In genomic region chr11:2580061-2580421, GRCh38 we compare ENCODE assay signal across 2 cellular contexts.
TF ChIP-seq lines count a peak whose summit lies in the region.

No MANE protein-coding gene starts in this region.

TF ChIP-seq in SK-N-SH, 30 proteins besides CTCF, POLR2A, EP300 and RAD21:
- TF ChIP-seq MAX (IDR thresholded peaks at IDR 0.05; ENCODE audit: low read depth) (no peak), ZBTB33 (IDR thresholded peaks at IDR 0.05; ENCODE audit: borderline replicate concordance, low read depth) (no peak), TCF12 (IDR thresholded peaks at IDR 0.05) (no peak), JUND (IDR thresholded peaks at IDR 0.05) (no peak), FOXM1 (IDR thresholded peaks at IDR 0.05; ENCODE audit: low read depth) (no peak), RXRA (IDR thresholded peaks at IDR 0.05; ENCODE audit: borderline replicate concordance, low read depth) (no peak), USF2 (IDR thresholded peaks at IDR 0.05; ENCODE audit: borderline replicate concordance, low read depth, low read length) (no peak), MXI1 (IDR thresholded peaks at IDR 0.05; ENCODE audit: low read depth, low read length) (no peak), POLR2AphosphoS5 (IDR thresholded peaks at IDR 0.05; ENCODE audit: low read depth, low read length) (no peak), GATA2 (CRISPR knock-in tag; IDR thresholded peaks at IDR 0.05) (no peak), IRF3 (IDR thresholded peaks at IDR 0.05; ENCODE audit: low read depth, low read length) (no peak), FOSL2 (IDR thresholded peaks at IDR 0.05; ENCODE audit: borderline replicate concordance, low read depth) (no peak), YY1 (IDR thresholded peaks at IDR 0.05; ENCODE audit: low read depth) (no peak), MEF2A (IDR thresholded peaks at IDR 0.05; ENCODE audit: borderline replicate concordance, low read depth) (no peak), ELF1 (IDR thresholded peaks at IDR 0.05) (no peak), TEAD4 (IDR thresholded peaks at IDR 0.05; ENCODE audit: borderline replicate concordance, insufficient read depth) (no peak), TAF1 (IDR thresholded peaks at IDR 0.05; ENCODE audit: borderline replicate concordance, low read depth, low read length) (no peak), EZH2phosphoT487 (IDR thresholded peaks at IDR 0.05; ENCODE audit: borderline replicate concordance, low read depth) (no peak), NRF1 (IDR thresholded peaks at IDR 0.05; ENCODE audit: low read depth, low read length) (no peak), PBX3 (IDR thresholded peaks at IDR 0.05) (no peak)

TF ChIP-seq in SK-N-SH treated with all-trans-retinoic acid at 6 μM for 48 hours, 23 proteins besides CTCF, POLR2A, EP300 and RAD21 (continued from another document):
- no peak for TF ChIP-seq POU6F1 (CRISPR knock-in tag; IDR thresholded peaks at IDR 0.05; ENCODE audit: borderline replicate concordance, low read depth)
- TF ChIP-seq PPARA (CRISPR knock-in tag; IDR thresholded peaks at IDR 0.05; ENCODE audit: borderline replicate concordance), result no peak
- no peak for TF ChIP-seq ZFP30 (CRISPR knock-in tag; IDR thresholded peaks at IDR 0.05)
